8 cellular contexts compared by ENCODE assay signal in genomic region chr2:169933124-169933711, GRCh38.
DNase-seq lines count a peak whose midpoint lies in the region; ATAC-seq and TF ChIP-seq lines count a peak whose summit lies in the region.

No MANE protein-coding gene starts in this region.

- H3K27me3 Mint-ChIP-seq in activated CD4-positive, alpha-beta memory T cell treated with anti-CD3 and anti-CD28 coated beads, Interleukin-2, amount 10 ng/mL, durations not matched to agents 7 days and 5 days = no peaks in the 10 kb centered on the region

- H3K4me1 Mint-ChIP-seq in activated CD4-positive, alpha-beta memory T cell treated with anti-CD3 and anti-CD28 coated beads, Interleukin-2, amount 10 ng/mL, durations not matched to agents 7 days and 5 days = no peaks in the 10 kb centered on the region

- no peak for ATAC-seq in Right ventricle myocardium inferior
- ATAC-seq in HG03108 (IDR thresholded peaks at IDR 0.05; ENCODE audit: unreplicated experiment) = peak; percentile 70

- H3K27ac Mint-ChIP-seq in activated CD4-positive, alpha-beta memory T cell treated with anti-CD3 and anti-CD28 coated beads, Interleukin-2, amount 10 ng/mL, durations not matched to agents 7 days and 5 days = no peak overlapping the region

- H3K4me1 ChIP-seq in cardiac muscle cell (ENCODE audit: low read depth) = no peaks in the 10 kb centered on the region
- no peaks in the 10 kb centered on the region for H3K4me1 ChIP-seq in ovary (ENCODE audit: insufficient read depth)

- CTCF ChIA-PET in activated CD4-positive, alpha-beta memory T cell treated with anti-CD3 and anti-CD28 coated beads, Interleukin-2, amount 10 ng/mL, durations not matched to agents 7 days and 5 days (lab: Charles Lee) = no interaction called here

- no peak overlapping the region for H3K27ac ChIP-seq in cardiac muscle cell
- no peak overlapping the region for H3K27ac ChIP-seq in dorsolateral prefrontal cortex
- H3K27ac ChIP-seq in ovary = no peak overlapping the region

- DNase-seq in cardiac muscle cell (ENCODE audit: low read depth in 1 of 2, low spot score in 1 of 2) = peak; percentile 15 to 47
- no peak for DNase-seq in Right ventricle myocardium inferior (ENCODE audit: missing footprints)
- DNase-seq in NCI-H82 (lab: John Stamatoyannopoulos, UW) = peak; percentile 63
- DNase-seq in dorsolateral prefrontal cortex = no peak
- peak; percentile 34 for DNase-seq in myocyte (ENCODE audit: low read depth)
- no peak for DNase-seq in activated CD4-positive, alpha-beta memory T cell treated with anti-CD3 and anti-CD28 coated beads, Interleukin-2, amount 10 ng/mL, durations not matched to agents 7 days and 5 days
- DNase-seq in ovary = no peak

- WGBS in ovary, 3 donors = 54 to 71% (median 62%) methylated on average over 2 of the region's 2 CpGs

- H3K9me3 ChIP-seq in cardiac muscle cell (ENCODE audit: low read depth) = no peaks in the 10 kb centered on the region
- no peaks in the 10 kb centered on the region for H3K9me3 ChIP-seq in ovary

- TF ChIP-seq EP300 in ovary (IDR thresholded peaks at IDR 0.05) = no peak

- peaks cover 25% of the 10 kb centered on the region for H3K36me3 ChIP-seq in cardiac muscle cell
- no peaks in the 10 kb centered on the region for H3K36me3 ChIP-seq in ovary

- no peaks in the 10 kb centered on the region for H3K9me3 Mint-ChIP-seq in activated CD4-positive, alpha-beta memory T cell treated with anti-CD3 and anti-CD28 coated beads, Interleukin-2, amount 10 ng/mL, durations not matched to agents 7 days and 5 days

- intact Hi-C loops in Right ventricle myocardium inferior (cut with DNase I) = no loop called here
- intact Hi-C loops in dorsolateral prefrontal cortex (cut with DNase I) = loop anchor here in 1 of 2 donors (10.0 kb wide), 1 partner anchor 52 kb away; no protein-coding TSS in a partner anchor
- intact Hi-C loops in ovary (cut with DNase I) = no loop called here

- POLR2A ChIA-PET in activated CD4-positive, alpha-beta memory T cell treated with anti-CD3 and anti-CD28 coated beads, Interleukin-2, amount 10 ng/mL, durations not matched to agents 7 days and 5 days (lab: Charles Lee) = no interaction called here

- H3K4me3 Mint-ChIP-seq in activated CD4-positive, alpha-beta memory T cell treated with anti-CD3 and anti-CD28 coated beads, Interleukin-2, amount 10 ng/mL, durations not matched to agents 7 days and 5 days = no peak overlapping the region

- H3K36me3 Mint-ChIP-seq in activated CD4-positive, alpha-beta memory T cell treated with anti-CD3 and anti-CD28 coated beads, Interleukin-2, amount 10 ng/mL, durations not matched to agents 7 days and 5 days (ENCODE audit: low read depth) = peaks cover 3% of the 10 kb centered on the region

- TF ChIP-seq POLR2A in ovary (IDR thresholded peaks at IDR 0.05) = no peak

- no peak overlapping the region for H3K4me3 ChIP-seq in cardiac muscle cell
- peak overlapping the region in 1 of 59 donors; percentile 9 for H3K4me3 ChIP-seq in dorsolateral prefrontal cortex
- no peak overlapping the region for H3K4me3 ChIP-seq in ovary

- peak; percentile 63 for TF ChIP-seq CTCF in cardiac muscle cell (IDR thresholded peaks at IDR 0.05; ENCODE audit: low read depth, low read length)
- TF ChIP-seq CTCF in dorsolateral prefrontal cortex (IDR thresholded peaks at IDR 0.05 in 54 of 56, conservative IDR thresholded peaks at IDR 0.05 in 2 of 56; ENCODE audit: low read depth in 1 of 56, partially characterized antibody in 56 of 56) = peak; percentile 47 to 85 (median 68)
- TF ChIP-seq CTCF in ovary (IDR thresholded peaks at IDR 0.05) = peak in 1 of 3 donors; percentile 33

- H3K27me3 ChIP-seq in cardiac muscle cell (no peaks in the 10 kb centered on the region), dorsolateral prefrontal cortex (no peaks in the 10 kb centered on the region), ovary (no peaks in the 10 kb centered on the region)

Comparison
In these comparisons a context has a peak if more than half of its experiments do, and no peak if none do; other contexts are left out.
1. DNase-seq: peak in cardiac muscle cell (2 of 2), NCI-H82 (single experiment) and myocyte (single experiment); none in Right ventricle myocardium inferior (single experiment), dorsolateral prefrontal cortex (0 of 10), activated CD4-positive, alpha-beta memory T cell treated with anti-CD3 and anti-CD28 coated beads, Interleukin-2, amount 10 ng/mL, durations not matched to agents 7 days and 5 days (single experiment) and ovary (0 of 5).